18 cellular contexts compared by ENCODE assay signal in the genomic region with DNA sequence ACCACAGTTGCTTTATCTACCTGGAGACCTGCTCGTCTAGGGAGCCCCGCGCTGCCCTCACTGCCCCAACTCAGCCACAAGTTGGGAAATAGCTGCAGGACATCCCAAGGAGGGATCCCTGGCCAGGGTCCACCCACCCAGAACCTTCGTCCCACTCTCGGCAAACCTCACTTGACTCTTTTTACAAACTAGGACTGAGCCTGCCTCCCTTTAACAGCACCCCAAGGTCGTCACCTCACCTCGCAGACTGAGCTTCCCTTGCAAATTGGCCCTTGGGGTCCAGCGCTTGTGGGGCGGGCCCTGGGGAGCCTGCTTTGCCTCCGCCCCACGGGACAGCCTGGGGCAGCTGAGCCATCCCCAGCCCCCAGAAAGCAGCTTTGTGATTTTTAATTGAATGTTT.
DNase-seq lines count a peak whose midpoint lies in the region; ATAC-seq and TF ChIP-seq lines count a peak whose summit lies in the region.
"Had no signal": no experiment of that assay in that cellular context is flagged by ENCODE, and none has a peak within 500 bp of the region (broad histone marks: within the 10 kb centered on the region; RNA-seq: fewer than 3 reads in every experiment).

No MANE protein-coding gene starts in this region.

- no peak overlapping the region for H2BK12ac ChIP-seq in neuronal stem cell (ENCODE audit: low read length)

- DNase-seq in HCT116 (ENCODE audit: low read depth, low spot score): no peak
- peak; percentile 15 for DNase-seq in colonic mucosa
- no peak for DNase-seq in neuronal stem cell (ENCODE audit: low spot score)
- DNase-seq in stomach: no peak
- no peak for DNase-seq in KBM-7
- DNase-seq: ACHN; AML-193; BE2C; CD4-positive, alpha-beta T cell; CD8-positive, alpha-beta memory T cell; DMS 273 treated with DMSO at 0.1 percent for 48 hours; DMS79; EL; GDM1 had no signal

- H2AK5ac ChIP-seq in neuronal stem cell (ENCODE audit: low read depth, low read length): peak overlapping the region; percentile 17

- no peak for TF ChIP-seq RAD21 in HCT116 (IDR thresholded peaks at IDR 0.05; ENCODE audit: low read depth)

- intact Hi-C loops in HCT116 (cut with micrococcal nuclease): no loop called here
- intact Hi-C loops in colonic mucosa (cut with DNase I): no loop called here
- intact Hi-C loops in stomach (cut with DNase I; ENCODE audit: low total_unique reads): no loop called here

- H3K9ac ChIP-seq in HCT116 (ENCODE audit: low read length) (no peak overlapping the region), colonic mucosa (ENCODE audit: low read depth in 2 of 2, low read length in 2 of 2) (no peak overlapping the region), neuronal stem cell (ENCODE audit: low read depth, low read length, poor library complexity) (no peak overlapping the region)
- H3K9ac ChIP-seq: BLaER1 treated with 17β-estradiol and CSF1 and Interleukin-3, amounts not matched to agents 10 nM and 100 nM had no signal

- H3K23ac ChIP-seq in neuronal stem cell (ENCODE audit: low read depth, low read length, poor library complexity): no peak overlapping the region

- peak overlapping the region; percentile 46 for H2BK15ac ChIP-seq in neuronal stem cell (ENCODE audit: low read length)

- H4K91ac ChIP-seq in neuronal stem cell (ENCODE audit: low read depth, low read length, poor library complexity): no peak overlapping the region

- H3K79me2 ChIP-seq in HCT116 (ENCODE audit: insufficient read depth, low read length): no peaks in the 10 kb centered on the region

- H3K9me2 ChIP-seq in HCT116 (ENCODE audit: insufficient read depth): no peaks in the 10 kb centered on the region

- CTCF ChIA-PET in HCT116 (lab: Charles Lee): no interaction called here

- no TSS peak for BruUV-seq in HCT116 (replicated peaks; lab: Mats Ljungman, UMichigan)

- TF ChIP-seq CTCF in HCT116 (IDR thresholded peaks at IDR 0.05 in 2 of 3, conservative IDR thresholded peaks at IDR 0.05 in 1 of 3; ENCODE audit: borderline replicate concordance in 1 of 3, insufficient read depth in 1 of 3, low read depth in 2 of 3, low read length in 2 of 3) (no peak), colonic mucosa (IDR thresholded peaks at IDR 0.05) (no peak), stomach (IDR thresholded peaks at IDR 0.05) (no peak)

- POLR2A ChIA-PET in HCT116 (lab: Charles Lee): no interaction called here

- no peak for TF ChIP-seq EP300 in stomach (IDR thresholded peaks at IDR 0.05)

- H3K27ac ChIP-seq in HCT116 (ENCODE audit: low read depth, low read length) (no peak overlapping the region), colonic mucosa (no peak overlapping the region), neuronal stem cell (replicated peaks; ENCODE audit: low read length) (no peak overlapping the region), stomach (no peak overlapping the region)
- H3K27ac ChIP-seq: BLaER1 treated with 17β-estradiol and CSF1 and Interleukin-3, amounts not matched to agents 10 nM and 100 nM had no signal

- ATAC-seq in HCT116 (no peak), HG02981 (IDR thresholded peaks at IDR 0.05; ENCODE audit: unreplicated experiment) (no peak)
- ATAC-seq: GM23338 had no signal

- peaks cover 0 to 4% of the 10 kb centered on the region in 2 experiments; a peak in 2 of 4 replicates for H3K9me3 ChIP-seq in HCT116 (ENCODE audit: control insufficient read depth in 1 of 2, insufficient read depth in 1 of 2, low read depth in 1 of 2, low read length in 2 of 2)
- no peaks in the 10 kb centered on the region for H3K9me3 ChIP-seq in colonic mucosa
- H3K9me3 ChIP-seq in neuronal stem cell (replicated peaks in 1 of 2; ENCODE audit: control insufficient read depth in 2 of 2, insufficient read depth in 1 of 2, low read depth in 1 of 2, low read length in 2 of 2): no peaks in the 10 kb centered on the region
- H3K9me3 ChIP-seq in stomach: no peaks in the 10 kb centered on the region
- H3K9me3 ChIP-seq: BLaER1 treated with 17β-estradiol and CSF1 and Interleukin-3, amounts not matched to agents 10 nM and 100 nM; HAP-1 had no signal

- H2BK5ac ChIP-seq in neuronal stem cell (ENCODE audit: low read length): no peak overlapping the region

- H3K27me3 ChIP-seq in HCT116 (ENCODE audit: insufficient read depth, low read length): no peaks in the 10 kb centered on the region
- H3K27me3 ChIP-seq in colonic mucosa: no peaks in the 10 kb centered on the region
- H3K27me3 ChIP-seq in neuronal stem cell (ENCODE audit: control insufficient read depth in 3 of 3, insufficient read depth in 3 of 3, low read depth in 1 of 3, low read length in 3 of 3): peaks cover 0 to 9% (median 0%) of the 10 kb centered on the region in 3 experiments
- peaks cover 0 to 65% (median 0%) of the 10 kb centered on the region in 3 donors for H3K27me3 ChIP-seq in stomach
- H3K27me3 ChIP-seq: BE2C; BLaER1 treated with 17β-estradiol and CSF1 and Interleukin-3, amounts not matched to agents 10 nM and 100 nM had no signal

- RAD21 ChIA-PET in HCT116 (lab: Charles Lee; ENCODE audit: low non-redundant PET in 1 of 2, low total read pairs in 2 of 2, uncharacterized antibody in 2 of 2, unreplicated experiment in 2 of 2): no interaction called here

- H3K36me3 ChIP-seq in HCT116 (ENCODE audit: control insufficient read depth in 1 of 2, insufficient read depth in 2 of 2, low read length in 2 of 2) (no peaks in the 10 kb centered on the region), colonic mucosa (no peaks in the 10 kb centered on the region), neuronal stem cell (replicated peaks in 1 of 2; ENCODE audit: control insufficient read depth in 2 of 2, insufficient read depth in 2 of 2, low read length in 2 of 2) (no peaks in the 10 kb centered on the region), stomach (no peaks in the 10 kb centered on the region)
- H3K36me3 ChIP-seq: BE2C; BLaER1 treated with 17β-estradiol and CSF1 and Interleukin-3, amounts not matched to agents 10 nM and 100 nM; HAP-1 had no signal

- H3K4me1 ChIP-seq in HCT116 (ENCODE audit: control insufficient read depth in 1 of 2, insufficient read depth in 2 of 2, low read length in 2 of 2) (peaks cover 0 to 7% of the 10 kb centered on the region in 2 experiments; a peak in 1 of 4 replicates), colonic mucosa (no peaks in the 10 kb centered on the region), neuronal stem cell (ENCODE audit: control insufficient read depth in 2 of 2, insufficient read depth in 1 of 2, low read depth in 1 of 2, low read length in 2 of 2) (no peaks in the 10 kb centered on the region), stomach (no peaks in the 10 kb centered on the region)
- H3K4me1 ChIP-seq: BE2C; BLaER1 treated with 17β-estradiol and CSF1 and Interleukin-3, amounts not matched to agents 10 nM and 100 nM; HAP-1 had no signal

- H3K4me3 ChIP-seq in HCT116 (replicated peaks in 1 of 2; ENCODE audit: low read depth in 1 of 2, low read length in 2 of 2) (no peak overlapping the region), colonic mucosa (no peak overlapping the region), neuronal stem cell (ENCODE audit: low read length in 2 of 2) (no peak overlapping the region), stomach (no peak overlapping the region)
- H3K4me3 ChIP-seq: BLaER1 treated with 17β-estradiol and CSF1 and Interleukin-3, amounts not matched to agents 10 nM and 100 nM; GM23338; HAP-1 had no signal

- H3K4ac ChIP-seq in neuronal stem cell (ENCODE audit: low read length): no peak overlapping the region

- H2BK120ac ChIP-seq in neuronal stem cell (ENCODE audit: low read depth, low read length): no peak overlapping the region

- WGBS in neuronal stem cell (ENCODE audit: extremely low coverage in 2 of 2, insufficient read length in 2 of 2, insufficient replicate concordance in 1 of 2), 2 donors: no CpG with 5 or more reads among the region's 11 CpGs
- WGBS in stomach, 5 donors: 70 to 81% (median 74%) methylated on average over 11 of the region's 11 CpGs

- H3K79me1 ChIP-seq in neuronal stem cell (ENCODE audit: low read depth, low read length): no peaks in the 10 kb centered on the region

- H4K20me1 ChIP-seq in HCT116 (ENCODE audit: insufficient read depth): no peaks in the 10 kb centered on the region

- 0 out of 2 replicates have a peak overlapping the region, but pooled peaks have one; percentile 19 for H3K4me2 ChIP-seq in HCT116 (ENCODE audit: low read length)
- no peak overlapping the region for H3K4me2 ChIP-seq in neuronal stem cell (ENCODE audit: insufficient read depth, low read length, poor library complexity, severe bottlenecking)
- H3K4me2 ChIP-seq: BLaER1 treated with 17β-estradiol and CSF1 and Interleukin-3, amounts not matched to agents 10 nM and 100 nM; GM23338 had no signal

- in situ Hi-C loops in KBM-7 (cut with MboI; ENCODE audit: low pct_unique_long_range_greater_than_20kb, low sequenced_read_pairs): no loop called here

- H3K14ac ChIP-seq in neuronal stem cell (ENCODE audit: low read length): no peak overlapping the region

- no peak overlapping the region for H2AFZ ChIP-seq in HCT116 (ENCODE audit: low read depth, low read length, poor library complexity, severe bottlenecking)
- H2AFZ ChIP-seq in neuronal stem cell (ENCODE audit: low read length): no peak overlapping the region
- H2AFZ ChIP-seq: GM23338 had no signal

- no peak overlapping the region for H4K8ac ChIP-seq in neuronal stem cell (ENCODE audit: low read depth, low read length)

- no peak for TF ChIP-seq POLR2A in HCT116 (IDR thresholded peaks at IDR 0.05; ENCODE audit: borderline replicate concordance, extremely low read depth, insufficient read depth, insufficient read length)
- TF ChIP-seq POLR2A in stomach (IDR thresholded peaks at IDR 0.05): no peak

- H3K18ac ChIP-seq in neuronal stem cell (ENCODE audit: low read length): no peak overlapping the region

TF ChIP-seq in HCT116, 20 proteins besides CTCF, POLR2A, EP300 and RAD21 (continues in another document):
- TF ChIP-seq CBX3 (IDR thresholded peaks at IDR 0.05; ENCODE audit: low read depth): no peak
- TF ChIP-seq, protein P1, sequence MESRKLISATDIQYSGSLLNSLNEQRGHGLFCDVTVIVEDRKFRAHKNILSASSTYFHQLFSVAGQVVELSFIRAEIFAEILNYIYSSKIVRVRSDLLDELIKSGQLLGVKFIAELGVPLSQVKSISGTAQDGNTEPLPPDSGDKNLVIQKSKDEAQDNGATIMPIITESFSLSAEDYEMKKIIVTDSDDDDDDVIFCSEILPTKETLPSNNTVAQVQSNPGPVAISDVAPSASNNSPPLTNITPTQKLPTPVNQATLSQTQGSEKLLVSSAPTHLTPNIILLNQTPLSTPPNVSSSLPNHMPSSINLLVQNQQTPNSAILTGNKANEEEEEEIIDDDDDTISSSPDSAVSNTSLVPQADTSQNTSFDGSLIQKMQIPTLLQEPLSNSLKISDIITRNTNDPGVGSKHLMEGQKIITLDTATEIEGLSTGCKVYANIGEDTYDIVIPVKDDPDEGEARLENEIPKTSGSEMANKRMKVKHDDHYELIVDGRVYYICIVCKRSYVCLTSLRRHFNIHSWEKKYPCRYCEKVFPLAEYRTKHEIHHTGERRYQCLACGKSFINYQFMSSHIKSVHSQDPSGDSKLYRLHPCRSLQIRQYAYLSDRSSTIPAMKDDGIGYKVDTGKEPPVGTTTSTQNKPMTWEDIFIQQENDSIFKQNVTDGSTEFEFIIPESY (IDR thresholded peaks at IDR 0.05; ENCODE audit: extremely low read depth, insufficient replicate concordance, low read length): no peak
- TF ChIP-seq, protein P2, sequence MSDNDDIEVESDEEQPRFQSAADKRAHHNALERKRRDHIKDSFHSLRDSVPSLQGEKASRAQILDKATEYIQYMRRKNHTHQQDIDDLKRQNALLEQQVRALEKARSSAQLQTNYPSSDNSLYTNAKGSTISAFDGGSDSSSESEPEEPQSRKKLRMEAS (IDR thresholded peaks at IDR 0.05): no peak
